Comparison of ENCODE assay signal across 1 cellular context in genomic region chrX:118520206-118520857, GRCh38.
TF ChIP-seq lines count a peak whose summit lies in the region.

No MANE protein-coding gene starts in this region.

TF ChIP-seq in WTC11, 78 proteins besides CTCF, POLR2A, EP300 and RAD21 (continued from another document):
- TF ChIP-seq, protein P1, sequence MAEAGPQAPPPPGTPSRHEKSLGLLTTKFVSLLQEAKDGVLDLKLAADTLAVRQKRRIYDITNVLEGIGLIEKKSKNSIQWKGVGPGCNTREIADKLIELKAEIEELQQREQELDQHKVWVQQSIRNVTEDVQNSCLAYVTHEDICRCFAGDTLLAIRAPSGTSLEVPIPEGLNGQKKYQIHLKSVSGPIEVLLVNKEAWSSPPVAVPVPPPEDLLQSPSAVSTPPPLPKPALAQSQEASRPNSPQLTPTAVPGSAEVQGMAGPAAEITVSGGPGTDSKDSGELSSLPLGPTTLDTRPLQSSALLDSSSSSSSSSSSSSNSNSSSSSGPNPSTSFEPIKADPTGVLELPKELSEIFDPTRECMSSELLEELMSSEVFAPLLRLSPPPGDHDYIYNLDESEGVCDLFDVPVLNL (CRISPR knock-in tag; IDR thresholded peaks at IDR 0.05; ENCODE audit: borderline replicate concordance, low read depth): no peak
- TF ChIP-seq IRF2 (CRISPR knock-in tag; IDR thresholded peaks at IDR 0.05; ENCODE audit: borderline replicate concordance, low read depth) (no peak), PRDM15 (CRISPR knock-in tag; IDR thresholded peaks at IDR 0.05) (no peak)
